In genomic region chr16:67386861-67387455, GRCh38 we compare ENCODE assay signal across 15 cellular contexts. TPM values are rescaled to one million over a fixed set of nuclear protein-coding genes. Genes with fewer than 3 reads are reported as not detected.
DNase-seq lines count a peak whose midpoint lies in the region; TF ChIP-seq lines count a peak whose summit lies in the region.
"Had no signal": no experiment of that assay in that cellular context is flagged by ENCODE, and none has a peak within 500 bp of the region (broad histone marks: within the 10 kb centered on the region; RNA-seq: fewer than 3 reads in every experiment).

No MANE protein-coding gene starts in this region.

- peaks cover 19 to 25% of the 10 kb centered on the region in 2 experiments for H3K4me1 Mint-ChIP-seq in H9
- H3K4me1 Mint-ChIP-seq: CD8-positive, alpha-beta memory T cell had no signal

- no peaks in the 10 kb centered on the region for H3K9me3 Mint-ChIP-seq in H9
- H3K9me3 Mint-ChIP-seq: CD8-positive, alpha-beta memory T cell had no signal

- peak; percentile 21 for DNase-seq in activated CD4-positive, CD25-positive, alpha-beta regulatory T cell treated with anti-CD3 and anti-CD28 coated beads, Interleukin-2, amount 50 U/mL, for 72 hours
- DNase-seq in activated CD4-positive, CD25-positive, alpha-beta regulatory T cell (lab: John Stamatoyannopoulos, UW), result no peak
- no peak for DNase-seq in H9
- peak; percentile 71 for DNase-seq in mesenteric fat pad (ENCODE audit: low spot score)
- DNase-seq in stimulated activated CD8-positive, alpha-beta memory T cell treated with anti-CD3 and anti-CD28 coated beads, Interleukin-4, amount 100 ng/mL, for 48 hours, result peak; percentile 5
- DNase-seq in hypothalamus (lab: John Stamatoyannopoulos, UW), result no peak
- DNase-seq in occipital lobe (lab: John Stamatoyannopoulos, UW), result no peak
- no peak for DNase-seq in hepatocyte (ENCODE audit: low spot score)
- DNase-seq: 8988T; AML-193; Caco-2; CD8-positive, alpha-beta memory T cell; DMS53; GF-D8 had no signal

- H2AK5ac ChIP-seq in H9 (ENCODE audit: insufficient read length, low read length), result no peak overlapping the region

- H3K18ac ChIP-seq in H9 (ENCODE audit: insufficient read length, low read depth, low read length), result no peak overlapping the region

- no peak overlapping the region for H2BK5ac ChIP-seq in H9 (ENCODE audit: insufficient read length, low read length)

- H3K9me2 ChIP-seq in hepatocyte (replicated peaks; ENCODE audit: insufficient read depth), result no peaks in the 10 kb centered on the region

- no peak overlapping the region for H4K91ac ChIP-seq in H9 (ENCODE audit: insufficient read length, low read depth, low read length)

- no peak overlapping the region for H3K56ac ChIP-seq in H9 (ENCODE audit: insufficient read length, low read depth, low read length)

- no peak overlapping the region for H2AFZ ChIP-seq in H9 (ENCODE audit: low read length)
- no peak overlapping the region for H2AFZ ChIP-seq in hepatocyte

- no peaks in the 10 kb centered on the region for H3K36me3 ChIP-seq in hepatocyte (replicated peaks; ENCODE audit: insufficient read depth, low read depth)
- H3K36me3 ChIP-seq: BLaER1 had no signal

- H3K9me3 ChIP-seq in H9 (ENCODE audit: control insufficient read depth, low read depth, low read length) (no peaks in the 10 kb centered on the region), hepatocyte (ENCODE audit: low read depth) (no peaks in the 10 kb centered on the region)
- H3K9me3 ChIP-seq: BLaER1, Caco-2 had no signal

- no peak overlapping the region for H3K4me3 ChIP-seq in hepatocyte
- H3K4me3 ChIP-seq: BLaER1 had no signal

- TF ChIP-seq CTCF in H9 (conservative IDR thresholded peaks at IDR 0.05) (no peak), hepatocyte (IDR thresholded peaks at IDR 0.05; ENCODE audit: poor library complexity) (no peak)

- H3K36me3 Mint-ChIP-seq in H9 (ENCODE audit: insufficient read depth in 1 of 3, low read depth in 3 of 3), result no peaks in the 10 kb centered on the region
- H3K36me3 Mint-ChIP-seq: CD8-positive, alpha-beta memory T cell had no signal

- no peak overlapping the region for H2BK12ac ChIP-seq in H9 (ENCODE audit: insufficient read length, low read depth, low read length)

- no CpG with 5 or more reads among the region's 5 CpGs for WGBS in H9 (ENCODE audit: extremely low coverage, insufficient read length, low lambda C conversion rate)
- 86% methylated on average over 5 of the region's 5 CpGs for WGBS in hepatocyte (ENCODE audit: low lambda C conversion rate, missing lambda C conversion rate)

- H3K23ac ChIP-seq in H9 (ENCODE audit: insufficient read length, low read depth, low read length), result no peak overlapping the region

- no peak overlapping the region for H4K8ac ChIP-seq in H9 (replicated peaks; ENCODE audit: insufficient read length, low read depth, low read length)

- H3K14ac ChIP-seq in H9 (ENCODE audit: insufficient read depth, low read length), result no peak overlapping the region

- no peak overlapping the region for H3T11ph ChIP-seq in H9 (ENCODE audit: low read length)

- H3K4ac ChIP-seq in H9 (ENCODE audit: low read depth, low read length), result no peak overlapping the region

- no peak overlapping the region for H2BK120ac ChIP-seq in H9 (ENCODE audit: low read depth, low read length, poor library complexity, severe bottlenecking)

- H3K27me3 Mint-ChIP-seq in H9 (ENCODE audit: low read depth), result peaks cover 57% of the 10 kb centered on the region

- no peaks in the 10 kb centered on the region for H3K79me1 ChIP-seq in H9 (ENCODE audit: insufficient read depth, low read depth, low read length, poor library complexity, severe bottlenecking)

- H3K9ac ChIP-seq in H9 (ENCODE audit: extremely low read depth, insufficient read length, low read length), result no peak overlapping the region
- H3K9ac ChIP-seq: BLaER1 had no signal

- no peaks in the 10 kb centered on the region; the same call in 1 of the 2 replicates for H3K27me3 ChIP-seq in H9 (ENCODE audit: insufficient read depth, low read length)
- H3K27me3 ChIP-seq in hepatocyte, result no peaks in the 10 kb centered on the region

- H2BK15ac ChIP-seq in H9 (ENCODE audit: low read depth, low read length), result no peak overlapping the region

- H3K4me2 ChIP-seq in H9 (ENCODE audit: insufficient read depth, insufficient read length, low read length), result no peak overlapping the region
- H3K4me2 ChIP-seq in hepatocyte, result no peak overlapping the region
- H3K4me2 ChIP-seq: BLaER1 had no signal

- no peak overlapping the region for H4K5ac ChIP-seq in H9 (ENCODE audit: insufficient read length, low read depth, low read length)

- H3K27ac ChIP-seq in H9 (ENCODE audit: insufficient read length, low read depth, low read length) (no peak overlapping the region), hepatocyte (no peak overlapping the region)
- H3K27ac ChIP-seq: BLaER1 had no signal

- peaks cover 4% of the 10 kb centered on the region; the same call in 1 of the 2 replicates for H3K4me1 ChIP-seq in H9 (ENCODE audit: insufficient read depth, low read length)
- no peaks in the 10 kb centered on the region for H3K4me1 ChIP-seq in hepatocyte (ENCODE audit: insufficient read depth)
- H3K4me1 ChIP-seq: Caco-2 had no signal

- H3K27ac Mint-ChIP-seq in H9, result peak overlapping the region in 2 of 3 experiments; percentile 14 to 93; a peak in 4 of 7 replicates

- H3K79me2 ChIP-seq in H9 (ENCODE audit: insufficient read depth, low read length), result no peaks in the 10 kb centered on the region
- no peaks in the 10 kb centered on the region for H3K79me2 ChIP-seq in hepatocyte

- H4K20me1 ChIP-seq in H9 (ENCODE audit: control insufficient read depth, insufficient read depth, insufficient read length) (no peaks in the 10 kb centered on the region), hepatocyte (ENCODE audit: insufficient read depth, poor library complexity, severe bottlenecking) (no peaks in the 10 kb centered on the region)
- H4K20me1 ChIP-seq: BLaER1 had no signal

- H2BK20ac ChIP-seq in H9 (ENCODE audit: low read depth, low read length, poor library complexity, severe bottlenecking), result no peak overlapping the region

- H3K4me3 Mint-ChIP-seq in H9, result peak overlapping the region in 1 of 2 experiments; percentile 52; a peak in 1 of 5 replicates
- H3K4me3 Mint-ChIP-seq: CD8-positive, alpha-beta memory T cell had no signal

- H3K23me2 ChIP-seq in H9 (ENCODE audit: insufficient read length, low read depth, low read length, poor library complexity, severe bottlenecking), result no peaks in the 10 kb centered on the region

RNA-seq across cellular contexts. Expression of gene TPPP3, which starts 6.3 kb away (rescaled TPM):
- 0.48 and 0.79 TPM in 2 replicates for total RNA-seq in H9 (2021)
- 4.8 TPM for total RNA-seq in mesenteric fat pad
- total RNA-seq in occipital lobe, result 2.3 TPM
- 0.88 and 3.2 TPM in 2 replicates for total RNA-seq in hepatocyte
- 13.4 and 20.1 TPM in 2 replicates for polyA plus RNA-seq in hepatocyte
- total RNA-seq: CD8-positive, alpha-beta memory T cell had no signal
- polyA plus RNA-seq: CD8-positive, alpha-beta memory T cell had no signal

RNA-seq across cellular contexts. Expression of gene ZDHHC1, which starts 29.3 kb away (rescaled TPM):
- total RNA-seq in H9 (2021) (3.0 and 3.7 TPM in 2 replicates), mesenteric fat pad (9.5 TPM), occipital lobe (2.3 TPM), hepatocyte (1.9 and 5.9 TPM in 2 replicates)
- 10.0 and 10.6 TPM in 2 replicates for polyA plus RNA-seq in hepatocyte

RNA-seq across cellular contexts. Expression of gene HSD11B2, which starts 44.0 kb away (rescaled TPM):
- total RNA-seq in H9 (2021), result 33.5 and 35.1 TPM in 2 replicates
- 0.71 TPM for total RNA-seq in mesenteric fat pad
- not detected for total RNA-seq in occipital lobe
- total RNA-seq in hepatocyte, result 0.93 and 1.6 TPM in 2 replicates
- 2.3 and 4.2 TPM in 2 replicates for polyA plus RNA-seq in hepatocyte
- polyA plus RNA-seq: CD8-positive, alpha-beta memory T cell had no signal

Comparison
In these comparisons a context has a peak if more than half of its experiments do, and no peak if none do; other contexts are left out.
1. DNase-seq: peak in activated CD4-positive, CD25-positive, alpha-beta regulatory T cell treated with anti-CD3 and anti-CD28 coated beads, Interleukin-2, amount 50 U/mL, for 72 hours (single experiment), mesenteric fat pad (single experiment) and stimulated activated CD8-positive, alpha-beta memory T cell treated with anti-CD3 and anti-CD28 coated beads, Interleukin-4, amount 100 ng/mL, for 48 hours (single experiment); none in activated CD4-positive, CD25-positive, alpha-beta regulatory T cell (0 of 4), H9 (single experiment), hypothalamus (0 of 51), occipital lobe (single experiment) and hepatocyte (single experiment).
2. RNA of gene HSD11B2, which starts 44.0 kb away (total RNA-seq): 33.5 to 35.1 TPM in H9; 0.93 to 1.6 TPM in hepatocyte, 0.71 TPM in mesenteric fat pad (single experiment) and not detected in occipital lobe (single experiment); every median in the first group is over 10 times any median in the second.